In genomic region chr15:60423540-60423939, GRCh38 we compare ENCODE assay signal across 9 cellular contexts. TPM values are rescaled to one million over a fixed set of nuclear protein-coding genes. Genes with fewer than 3 reads are reported as not detected.
DNase-seq lines count a peak whose midpoint lies in the region; ATAC-seq and TF ChIP-seq lines count a peak whose summit lies in the region.
"Had no signal": no experiment of that assay in that cellular context is flagged by ENCODE, and none has a peak within 500 bp of the region (broad histone marks: within the 10 kb centered on the region; RNA-seq: fewer than 3 reads in every experiment).

No MANE protein-coding gene starts in this region.

- TF ChIP-seq CTCF in coronary artery (IDR thresholded peaks at IDR 0.05) (no peak), neural progenitor cell (IDR thresholded peaks at IDR 0.05) (no peak)

- H3K9me3 Mint-ChIP-seq in neural progenitor cell = no peaks in the 10 kb centered on the region
- H3K9me3 Mint-ChIP-seq in effector memory CD8-positive, alpha-beta T cell = no peaks in the 10 kb centered on the region

- H3K79me2 ChIP-seq in neural progenitor cell (ENCODE audit: low read depth) = no peaks in the 10 kb centered on the region

- peaks cover 31% of the 10 kb centered on the region for H3K4me1 Mint-ChIP-seq in neural progenitor cell
- no peaks in the 10 kb centered on the region for H3K4me1 Mint-ChIP-seq in effector memory CD8-positive, alpha-beta T cell (ENCODE audit: low read depth in 2 of 2)

- H3K4me3 Mint-ChIP-seq in neural progenitor cell = peak overlapping the region; percentile 30
- no peak overlapping the region for H3K4me3 Mint-ChIP-seq in effector memory CD8-positive, alpha-beta T cell
- H3K4me3 Mint-ChIP-seq: activated naive CD8-positive, alpha-beta T cell had no signal

- peaks cover 5% of the 10 kb centered on the region for H4K20me1 ChIP-seq in neural progenitor cell (ENCODE audit: low read depth)

- H3K4me1 ChIP-seq in neural progenitor cell = peaks cover 17% of the 10 kb centered on the region

- peaks cover 11% of the 10 kb centered on the region for H3K36me3 Mint-ChIP-seq in neural progenitor cell
- H3K36me3 Mint-ChIP-seq in effector memory CD8-positive, alpha-beta T cell (ENCODE audit: insufficient read depth) = no peaks in the 10 kb centered on the region

- H3K9me3 ChIP-seq in neural progenitor cell (ENCODE audit: low read depth) = no peaks in the 10 kb centered on the region

- H3K27me3 ChIP-seq in neural progenitor cell = no peaks in the 10 kb centered on the region

- peaks cover 6% of the 10 kb centered on the region for H3F3A ChIP-seq in neural progenitor cell (ENCODE audit: low read depth)

- no peak for ATAC-seq in effector memory CD8-positive, alpha-beta T cell (replicated peaks)

- H3K4me3 ChIP-seq in coronary artery (no peak overlapping the region), neural progenitor cell (no peak overlapping the region)

- no peak overlapping the region for H2AFZ ChIP-seq in neural progenitor cell (replicated peaks)

- H3K27ac ChIP-seq in coronary artery (peak overlapping the region; percentile 45 to 55), neural progenitor cell (no peak overlapping the region)

- peak overlapping the region; percentile 78 for H3K27ac Mint-ChIP-seq in neural progenitor cell
- peak overlapping the region in 1 of 2 donors; percentile 33 for H3K27ac Mint-ChIP-seq in effector memory CD8-positive, alpha-beta T cell

- H3K27me3 Mint-ChIP-seq in neural progenitor cell (ENCODE audit: insufficient read depth, low read depth) = no peaks in the 10 kb centered on the region
- H3K27me3 Mint-ChIP-seq in effector memory CD8-positive, alpha-beta T cell = no peaks in the 10 kb centered on the region
- H3K27me3 Mint-ChIP-seq: activated naive CD8-positive, alpha-beta T cell had no signal

- peak; percentile 76 for DNase-seq in Caki2 (ENCODE audit: low read depth)
- peak; percentile 23 for DNase-seq in MV-4-11 (lab: John Stamatoyannopoulos, UW)
- DNase-seq in coronary artery (ENCODE audit: low spot score) = no peak
- DNase-seq in neural progenitor cell (ENCODE audit: low spot score) = peak; percentile 85
- DNase-seq in NCI-H510A (lab: John Stamatoyannopoulos, UW) = no peak
- no peak for DNase-seq in effector memory CD8-positive, alpha-beta T cell
- DNase-seq in activated CD4-positive, alpha-beta T cell treated with anti-CD3 and anti-CD28 coated beads for 4 hours = no peak
- DNase-seq in SK-N-DZ (ENCODE audit: low spot score) = no peak

- no peak overlapping the region for H3K9ac ChIP-seq in neural progenitor cell

- peak overlapping the region; percentile 54 for H3K4me2 ChIP-seq in neural progenitor cell

- in situ Hi-C loops in Caki2 (cut with HindIII; ENCODE audit: low pct_unique_long_range_greater_than_20kb, low sequenced_read_pairs) = no loop called here

- H3K36me3 ChIP-seq in neural progenitor cell = no peaks in the 10 kb centered on the region

RNA-seq across cellular contexts. Expression of gene ANXA2, which starts 25.8 kb away (rescaled TPM):
- total RNA-seq in Caki2 (2014; rRNA removed; shearing (Covaris generic); ENCODE audit: low replicate concordance) = 3,725 and 3,998 TPM in 2 replicates
- 20.1 and 21.8 TPM in 2 replicates for total RNA-seq in neural progenitor cell (ENCODE audit: low replicate concordance)
- polyA plus RNA-seq in SK-N-DZ (2014; cell fraction: cytosol; rRNA removed) = 41.3 and 47.6 TPM in 2 replicates
- polyA plus RNA-seq in SK-N-DZ (2014; cell fraction: nucleus; rRNA removed) = 24.6 and 24.8 TPM in 2 replicates

RNA-seq across cellular contexts. Expression of gene ICE2, which starts 55.4 kb away (rescaled TPM):
- 11.1 and 24.2 TPM in 2 replicates for total RNA-seq in Caki2 (2014; rRNA removed; shearing (Covaris generic); ENCODE audit: low replicate concordance)
- 69.8 and 95.3 TPM in 2 replicates for total RNA-seq in neural progenitor cell (ENCODE audit: low replicate concordance)
- polyA plus RNA-seq in SK-N-DZ (2014; cell fraction: cytosol; rRNA removed) = 29.0 and 43.9 TPM in 2 replicates
- 36.7 and 40.8 TPM in 2 replicates for polyA plus RNA-seq in SK-N-DZ (2014; cell fraction: nucleus; rRNA removed)

Comparison
In these comparisons a context has a peak if more than half of its experiments do, and no peak if none do; other contexts are left out.
1. DNase-seq: peak in Caki2 (single experiment), MV-4-11 (single experiment) and neural progenitor cell (single experiment); none in coronary artery (single experiment), NCI-H510A (single experiment), effector memory CD8-positive, alpha-beta T cell (0 of 3), activated CD4-positive, alpha-beta T cell treated with anti-CD3 and anti-CD28 coated beads for 4 hours (0 of 2) and SK-N-DZ (single experiment).
2. RNA of gene ANXA2, which starts 25.8 kb away (total RNA-seq): 3,725 to 3,998 TPM in Caki2; 20.1 to 21.8 TPM in neural progenitor cell; every median in the first group is over 100 times any median in the second.